Comparison of ENCODE assay signal across 13 cellular contexts in the genomic region with DNA sequence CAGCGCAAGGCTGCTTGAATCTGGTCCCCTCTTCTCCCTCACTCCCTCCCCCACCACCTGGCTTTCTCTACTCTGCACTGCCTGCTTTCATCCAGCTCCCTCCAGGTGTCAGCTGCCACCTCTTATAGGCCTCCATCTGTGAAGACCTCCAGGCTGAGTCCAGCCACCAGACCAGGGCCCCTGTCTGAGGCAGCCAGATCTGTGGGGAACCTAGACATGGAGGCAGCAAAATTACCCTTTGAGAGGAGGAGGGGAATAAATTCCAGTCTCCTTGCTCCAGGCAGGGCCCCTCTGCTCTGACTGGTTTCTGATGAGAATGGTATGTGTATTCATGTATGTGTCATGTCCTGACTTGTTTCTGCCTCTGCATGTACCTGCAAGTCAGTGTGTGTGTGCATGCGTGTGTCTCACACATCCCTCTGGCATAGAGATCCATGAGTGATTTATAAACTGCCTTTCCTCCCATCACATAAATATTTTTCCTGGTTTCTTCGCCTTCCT. TPM values are rescaled to one million over a fixed set of nuclear protein-coding genes. Genes with fewer than 3 reads are reported as not detected.
DNase-seq lines count a peak whose midpoint lies in the region; ATAC-seq and TF ChIP-seq lines count a peak whose summit lies in the region.
"Had no signal": no experiment of that assay in that cellular context is flagged by ENCODE, and none has a peak within 500 bp of the region (broad histone marks: within the 10 kb centered on the region; RNA-seq: fewer than 3 reads in every experiment).

No MANE protein-coding gene starts in this region.

- DNase-seq in T-helper 1 cell = no peak
- DNase-seq in PC-3 = peak; percentile 5
- peak; percentile 24 for DNase-seq in fibroblast of the aortic adventitia (ENCODE audit: low read depth)
- no peak for DNase-seq in DMS114 treated with DMSO at 0.1 percent for 48 hours (lab: John Stamatoyannopoulos, UW; ENCODE audit: unreplicated experiment)
- no peak for DNase-seq in SW480 (ENCODE audit: low spot score)
- DNase-seq: activated CD4-positive, CD25-positive, alpha-beta regulatory T cell treated with anti-CD3 and anti-CD28 coated beads, Interleukin-2, amount 50 U/mL, for 72 hours; foreskin melanocyte; stimulated activated CD4-positive, alpha-beta T cell treated with anti-CD3 and anti-CD28 coated beads, Interleukin-15, amount 100 ng/mL, for 24 hours; stimulated activated naive CD4-positive, alpha-beta T cell treated with Interleukin-2 at 50 U/mL for 16 hours had no signal

- no peak overlapping the region for H3K4me2 ChIP-seq in PC-3 (ENCODE audit: low read length)

- no peak overlapping the region for H3K4me3 Mint-ChIP-seq in T-helper 1 cell treated with Interleukin-12 subunit alpha and Interleukin-12 subunit beta and Interleukin-4 antibody, amounts not matched to agents 30 μg/mL and 1 μg/mL, for 36 hours

- H3K4me1 ChIP-seq in PC-3 (ENCODE audit: insufficient read depth, low read length) = peaks cover 47% of the 10 kb centered on the region

- POLR2A ChIA-PET in PC-3 (lab: Charles Lee; ENCODE audit: unreplicated experiment) = no interaction called here

- peak overlapping the region; percentile 41 for H3K27ac Mint-ChIP-seq in T-helper 1 cell treated with Interleukin-12 subunit alpha and Interleukin-12 subunit beta and Interleukin-4 antibody, amounts not matched to agents 30 μg/mL and 1 μg/mL, for 36 hours

- no peaks in the 10 kb centered on the region for H3K27me3 Mint-ChIP-seq in T-helper 1 cell treated with Interleukin-12 subunit alpha and Interleukin-12 subunit beta and Interleukin-4 antibody, amounts not matched to agents 30 μg/mL and 1 μg/mL, for 36 hours (ENCODE audit: low read depth)

- H2AFZ ChIP-seq in PC-3 (ENCODE audit: low read length) = no peak overlapping the region

- no peaks in the 10 kb centered on the region for H3K36me3 ChIP-seq in PC-3 (ENCODE audit: low read depth, low read length)

- BruUV-seq in PC-3 (replicated peaks; lab: Mats Ljungman, UMichigan) = no TSS peak

- peaks cover 31% of the 10 kb centered on the region for H3K4me1 Mint-ChIP-seq in T-helper 1 cell treated with Interleukin-12 subunit alpha and Interleukin-12 subunit beta and Interleukin-4 antibody, amounts not matched to agents 30 μg/mL and 1 μg/mL, for 36 hours (ENCODE audit: low read depth)

- ATAC-seq in PC-3 = no peak
- no peak for ATAC-seq in GM19351 (IDR thresholded peaks at IDR 0.05; ENCODE audit: unreplicated experiment)
- ATAC-seq: Panc1 had no signal

- no peaks in the 10 kb centered on the region for H4K20me1 ChIP-seq in PC-3 (ENCODE audit: low read length)

- no peaks in the 10 kb centered on the region for H3K27me3 ChIP-seq in PC-3 (ENCODE audit: low read length)

- H3K9ac ChIP-seq in PC-3 (ENCODE audit: low read length) = no peak overlapping the region

- H3K9me3 Mint-ChIP-seq in T-helper 1 cell treated with Interleukin-12 subunit alpha and Interleukin-12 subunit beta and Interleukin-4 antibody, amounts not matched to agents 30 μg/mL and 1 μg/mL, for 36 hours = peaks cover 7% of the 10 kb centered on the region

- TF ChIP-seq CTCF in PC-3 (conservative IDR thresholded peaks at IDR 0.05; ENCODE audit: low read depth, low read length) (no peak), fibroblast of the aortic adventitia (IDR thresholded peaks at IDR 0.05; ENCODE audit: insufficient read depth, low read length) (no peak)

- CTCF ChIA-PET in PC-3 (lab: Charles Lee) = no interaction called here

- no peaks in the 10 kb centered on the region for H3K9me2 ChIP-seq in PC-3 (replicated peaks; ENCODE audit: low read length)

- no peak overlapping the region for H3K4me3 ChIP-seq in PC-3 (ENCODE audit: low read length)
- H3K4me3 ChIP-seq in fibroblast of the aortic adventitia (ENCODE audit: low read depth, low read length) = no peak overlapping the region
- H3K4me3 ChIP-seq in skin epidermis = no peak overlapping the region

- H3K36me3 Mint-ChIP-seq in T-helper 1 cell treated with Interleukin-12 subunit alpha and Interleukin-12 subunit beta and Interleukin-4 antibody, amounts not matched to agents 30 μg/mL and 1 μg/mL, for 36 hours (ENCODE audit: low read depth) = peaks cover 39% of the 10 kb centered on the region

- peaks cover 61% of the 10 kb centered on the region for H3K79me2 ChIP-seq in PC-3 (ENCODE audit: low read length)

- intact Hi-C loops in PC-3 (cut with micrococcal nuclease) = no loop called here

- H3F3A ChIP-seq in PC-3 (ENCODE audit: low read length, unreplicated experiment) = peaks cover 15% of the 10 kb centered on the region

- H3K9me3 ChIP-seq in PC-3 (ENCODE audit: low read length) = no peaks in the 10 kb centered on the region

- H3K27ac ChIP-seq in PC-3 (ENCODE audit: low read length) = no peak overlapping the region
- H3K27ac ChIP-seq in skin epidermis = peak overlapping the region; percentile 7 to 89 (median 77)

RNA-seq across cellular contexts. Expression of gene MINK1, which starts 21.1 kb away (rescaled TPM):
- total RNA-seq in PC-3 (2014; rRNA removed) = 44.5 and 64.8 TPM in 2 replicates
- 38.4 and 48.5 TPM in 2 replicates for total RNA-seq in fibroblast of the aortic adventitia (ENCODE audit: low replicate concordance)

RNA-seq across cellular contexts. Expression of gene C17orf107, which starts 45.1 kb away (rescaled TPM):
- total RNA-seq in PC-3 (2014; rRNA removed) (0.35 and 0.36 TPM in 2 replicates), fibroblast of the aortic adventitia (ENCODE audit: low replicate concordance) (3.8 and 4.5 TPM in 2 replicates)

RNA-seq across cellular contexts. Expression of gene PLD2, which starts 47.3 kb away (rescaled TPM):
- total RNA-seq in PC-3 (2014; rRNA removed) = 24.3 and 27.3 TPM in 2 replicates
- total RNA-seq in fibroblast of the aortic adventitia (ENCODE audit: low replicate concordance) = 14.4 and 18.4 TPM in 2 replicates

RNA-seq across cellular contexts. Expression of gene CHRNE, which starts 48.7 kb away (rescaled TPM):
- total RNA-seq in PC-3 (2014; rRNA removed) (0.11 TPM in 1 of 2 replicates, not detected in the other), fibroblast of the aortic adventitia (ENCODE audit: low replicate concordance) (0.33 and 4.9 TPM in 2 replicates)

Comparison
In these comparisons a context has a peak if more than half of its experiments do, and no peak if none do; other contexts are left out.
1. DNase-seq: peak in PC-3 (single experiment) and fibroblast of the aortic adventitia (single experiment); none in T-helper 1 cell (0 of 5), DMS114 treated with DMSO at 0.1 percent for 48 hours (single experiment) and SW480 (single experiment).